Comparison of ENCODE assay signal across 6 cellular contexts in genomic region chr3:13856628-13857027, GRCh38. TPM values are rescaled to one million over a fixed set of nuclear protein-coding genes. Genes with fewer than 3 reads are reported as not detected.
DNase-seq lines count a peak whose midpoint lies in the region; ATAC-seq and TF ChIP-seq lines count a peak whose summit lies in the region.
"Not testable (repeated sequence)": the region's sequence is repeated elsewhere in the genome, so short reads cannot be mapped to it uniquely, and the experiment has no call there.
"Had no signal": no experiment of that assay in that cellular context is flagged by ENCODE, and none has a peak within 500 bp of the region (broad histone marks: within the 10 kb centered on the region; RNA-seq: fewer than 3 reads in every experiment).

No MANE protein-coding gene starts in this region.

- not testable (repeated sequence) for ATAC-seq in RWPE2 (ENCODE audit: low read depth); activated CD4-positive, alpha-beta T cell treated with anti-CD3 and anti-CD28 coated beads for 36 hours; activated T-helper 17 cell treated with anti-CD3 and anti-CD28 coated beads, Interleukin-2, amount 50 U/mL, for 72 hours (replicated peaks); central memory CD8-positive, alpha-beta T cell (replicated peaks; ENCODE audit: extremely low read depth, poor library complexity, severe bottlenecking)

- H3K4me3 Mint-ChIP-seq in activated CD4-positive, alpha-beta T cell treated with anti-CD3 and anti-CD28 coated beads for 36 hours; activated T-helper 17 cell treated with anti-CD3 and anti-CD28 coated beads, Interleukin-2, amount 50 U/mL, for 72 hours; central memory CD8-positive, alpha-beta T cell: not testable (repeated sequence)

- intact Hi-C loops in activated CD4-positive, alpha-beta T cell treated with anti-CD3 and anti-CD28 coated beads for 36 hours (cut with DNase I, micrococcal nuclease): not testable (repeated sequence)

- H3K27me3 ChIP-seq in RWPE2 (ENCODE audit: insufficient read depth, poor library complexity, severe bottlenecking): not testable (repeated sequence)

- H3K4me3 ChIP-seq in HEK293 (ENCODE audit: low read depth, low read length); RWPE2 (ENCODE audit: severe bottlenecking): not testable (repeated sequence)

- H3K27ac ChIP-seq in HEK293 (ENCODE audit: extremely low read depth, low read depth, low read length): not testable (repeated sequence)
- peak overlapping the region; percentile 98 for H3K27ac ChIP-seq in RWPE2 (ENCODE audit: poor library complexity, severe bottlenecking)

- not testable (repeated sequence) for H3K9me3 ChIP-seq in HEK293 (ENCODE audit: control insufficient read depth, insufficient read depth, low read depth, low read length); RWPE2 (ENCODE audit: severe bottlenecking)

- not testable (repeated sequence) for H3K9me3 Mint-ChIP-seq in activated CD4-positive, alpha-beta T cell treated with anti-CD3 and anti-CD28 coated beads for 36 hours (ENCODE audit: low read depth); activated T-helper 17 cell treated with anti-CD3 and anti-CD28 coated beads, Interleukin-2, amount 50 U/mL, for 72 hours; central memory CD8-positive, alpha-beta T cell

- not testable (repeated sequence) for H3K36me3 Mint-ChIP-seq in activated CD4-positive, alpha-beta T cell treated with anti-CD3 and anti-CD28 coated beads for 36 hours (ENCODE audit: low read depth); activated T-helper 17 cell treated with anti-CD3 and anti-CD28 coated beads, Interleukin-2, amount 50 U/mL, for 72 hours (ENCODE audit: low read depth); central memory CD8-positive, alpha-beta T cell (ENCODE audit: insufficient read depth)

- not testable (repeated sequence) for H3K27me3 Mint-ChIP-seq in activated CD4-positive, alpha-beta T cell treated with anti-CD3 and anti-CD28 coated beads for 36 hours; activated T-helper 17 cell treated with anti-CD3 and anti-CD28 coated beads, Interleukin-2, amount 50 U/mL, for 72 hours
- peaks cover 78% of the 10 kb centered on the region for H3K27me3 Mint-ChIP-seq in central memory CD8-positive, alpha-beta T cell

- not testable (repeated sequence) for DNase-seq in RWPE2 (ENCODE audit: low spot score); activated CD4-positive, alpha-beta T cell treated with anti-CD3 and anti-CD28 coated beads for 36 hours; central memory CD8-positive, alpha-beta T cell (ENCODE audit: low spot score in 2 of 2)

- not testable (repeated sequence) for H3K36me3 ChIP-seq in HEK293 (ENCODE audit: control insufficient read depth in 2 of 2, insufficient read depth in 1 of 2, low read length in 2 of 2)
- H3K36me3 ChIP-seq in RWPE2 (ENCODE audit: low read depth): peaks cover 50% of the 10 kb centered on the region

- not testable (repeated sequence) for TF ChIP-seq CTCF in HEK293 (tag by site-specific recombination; IDR thresholded peaks at IDR 0.05); RWPE2 (IDR thresholded peaks at IDR 0.05; ENCODE audit: poor library complexity, severe bottlenecking)

- peak overlapping the region; percentile 9 for H3K27ac Mint-ChIP-seq in activated CD4-positive, alpha-beta T cell treated with anti-CD3 and anti-CD28 coated beads for 36 hours
- H3K27ac Mint-ChIP-seq in activated T-helper 17 cell treated with anti-CD3 and anti-CD28 coated beads, Interleukin-2, amount 50 U/mL, for 72 hours: peak overlapping the region; percentile 27
- peak overlapping the region; percentile 79 for H3K27ac Mint-ChIP-seq in central memory CD8-positive, alpha-beta T cell (ENCODE audit: low read depth)

- peaks cover 19% of the 10 kb centered on the region for H3K4me1 Mint-ChIP-seq in activated CD4-positive, alpha-beta T cell treated with anti-CD3 and anti-CD28 coated beads for 36 hours
- peaks cover 12% of the 10 kb centered on the region for H3K4me1 Mint-ChIP-seq in activated T-helper 17 cell treated with anti-CD3 and anti-CD28 coated beads, Interleukin-2, amount 50 U/mL, for 72 hours
- not testable (repeated sequence) for H3K4me1 Mint-ChIP-seq in central memory CD8-positive, alpha-beta T cell

- CTCF ChIA-PET in HEK293 (lab: Yijun Ruan, JAX): interaction anchor here (1.0 kb wide), 1 partner anchor 23 kb away, joined by 3 read pairs; the partner anchor contains the start of gene WNT7A
- CTCF ChIA-PET in activated CD4-positive, alpha-beta T cell treated with anti-CD3 and anti-CD28 coated beads for 36 hours (lab: Charles Lee): interaction anchor here (0.7 to 1.7 kb wide), 2 partner anchors 24 to 199 kb away, joined by 4 to 5 read pairs; partner anchors contain the start of gene WNT7A

- POLR2A ChIA-PET in HEK293 (lab: Yijun Ruan, JAX); activated CD4-positive, alpha-beta T cell treated with anti-CD3 and anti-CD28 coated beads for 36 hours (lab: Charles Lee): not testable (repeated sequence)

- H3K4me1 ChIP-seq in HEK293 (ENCODE audit: control insufficient read depth, insufficient read depth, low read length): not testable (repeated sequence)
- peaks cover 47% of the 10 kb centered on the region for H3K4me1 ChIP-seq in RWPE2 (ENCODE audit: insufficient read depth, poor library complexity, severe bottlenecking)

TF ChIP-seq in HEK293, 187 proteins besides CTCF, POLR2A, EP300 and RAD21:
- TF ChIP-seq, protein P1, sequence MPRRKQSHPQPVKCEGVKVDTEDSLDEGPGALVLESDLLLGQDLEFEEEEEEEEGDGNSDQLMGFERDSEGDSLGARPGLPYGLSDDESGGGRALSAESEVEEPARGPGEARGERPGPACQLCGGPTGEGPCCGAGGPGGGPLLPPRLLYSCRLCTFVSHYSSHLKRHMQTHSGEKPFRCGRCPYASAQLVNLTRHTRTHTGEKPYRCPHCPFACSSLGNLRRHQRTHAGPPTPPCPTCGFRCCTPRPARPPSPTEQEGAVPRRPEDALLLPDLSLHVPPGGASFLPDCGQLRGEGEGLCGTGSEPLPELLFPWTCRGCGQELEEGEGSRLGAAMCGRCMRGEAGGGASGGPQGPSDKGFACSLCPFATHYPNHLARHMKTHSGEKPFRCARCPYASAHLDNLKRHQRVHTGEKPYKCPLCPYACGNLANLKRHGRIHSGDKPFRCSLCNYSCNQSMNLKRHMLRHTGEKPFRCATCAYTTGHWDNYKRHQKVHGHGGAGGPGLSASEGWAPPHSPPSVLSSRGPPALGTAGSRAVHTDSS (tag by site-specific recombination; IDR thresholded peaks at IDR 0.05): peak; percentile 91

RNA-seq across cellular contexts. Expression of gene WNT7A, which starts 23.2 kb away (rescaled TPM):
- total RNA-seq in activated CD4-positive, alpha-beta T cell treated with anti-CD3 and anti-CD28 coated beads for 36 hours: under 1 TPM; 0.11 to 0.39 TPM
- total RNA-seq in activated T-helper 17 cell treated with anti-CD3 and anti-CD28 coated beads, Interleukin-2, amount 50 U/mL, for 72 hours: under 1 TPM; 0.11 to 0.29 TPM
- total RNA-seq: A673 had no signal

Comparison
In these comparisons a context has a peak if more than half of its experiments do, and no peak if none do; other contexts are left out.
1. H3K27ac Mint-ChIP-seq: peak in every context shown above with its lines; median percentile 79 in central memory CD8-positive, alpha-beta T cell; 27 in activated T-helper 17 cell treated with anti-CD3 and anti-CD28 coated beads, Interleukin-2, amount 50 U/mL, for 72 hours; 9 in activated CD4-positive, alpha-beta T cell treated with anti-CD3 and anti-CD28 coated beads for 36 hours.